Comparison of ENCODE assay signal across 19 cellular contexts in the genomic region with DNA sequence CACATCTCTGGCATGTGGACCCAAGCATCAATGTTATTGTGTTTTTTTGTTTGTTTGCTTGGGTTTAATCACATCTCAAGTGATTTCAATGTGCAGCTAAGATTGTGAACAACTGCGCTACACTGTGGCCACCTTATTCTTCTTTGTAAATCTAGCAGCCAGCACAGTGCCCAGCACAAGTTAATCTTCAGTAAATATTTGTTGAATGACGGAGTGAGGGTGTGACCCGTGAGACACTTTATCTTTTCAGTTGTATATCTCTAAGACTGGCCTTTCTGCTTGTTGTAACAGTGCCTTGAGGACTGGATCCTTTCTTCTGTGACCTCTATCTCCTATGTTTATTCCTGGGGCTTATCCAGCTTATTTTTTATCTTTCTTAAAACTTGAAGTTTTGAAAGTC. TPM values are rescaled to one million over a fixed set of nuclear protein-coding genes. Genes with fewer than 3 reads are reported as not detected.
DNase-seq lines count a peak whose midpoint lies in the region; ATAC-seq, FAIRE-seq and TF ChIP-seq lines count a peak whose summit lies in the region.
"Had no signal": no experiment of that assay in that cellular context is flagged by ENCODE, and none has a peak within 500 bp of the region (broad histone marks: within the 10 kb centered on the region; RNA-seq: fewer than 3 reads in every experiment).

No MANE protein-coding gene starts in this region.

- ATAC-seq in Panc1 (peak; percentile 67), GM19035 (IDR thresholded peaks at IDR 0.05; ENCODE audit: unreplicated experiment) (no peak)
- ATAC-seq in naive thymus-derived CD4-positive, alpha-beta T cell: no peak
- ATAC-seq: heart right ventricle had no signal

- no peak overlapping the region for H3K27ac Mint-ChIP-seq in naive thymus-derived CD4-positive, alpha-beta T cell
- H3K27ac Mint-ChIP-seq: activated naive CD4-positive, alpha-beta T cell treated with anti-CD3 and anti-CD28 coated beads for 36 hours had no signal

- dilution Hi-C loops in keratinocyte (cut with MboI; ENCODE audit: extremely low pct_ligation_motif_present, low sequenced_read_pairs): no loop called here

- H3K4me2 ChIP-seq in GM23248 (ENCODE audit: unreplicated experiment) (peak overlapping the region; percentile 40), keratinocyte (ENCODE audit: control insufficient read depth, extremely low read depth, insufficient read depth, low read depth, low read length) (peak overlapping the region; percentile 81), smooth muscle cell (peak overlapping the region; percentile 65)
- H3K4me2 ChIP-seq: BLaER1 had no signal

- peaks cover 2% of the 10 kb centered on the region for H3K9me1 ChIP-seq in keratinocyte (ENCODE audit: control insufficient read depth, extremely low read depth, insufficient read depth, low read length)

- TF ChIP-seq CTCF in Panc1 (IDR thresholded peaks at IDR 0.05) (no peak), keratinocyte (optimal IDR thresholded peaks at IDR 0.05 in 1 of 3, IDR thresholded peaks at IDR 0.05 in 1 of 3, conservative IDR thresholded peaks at IDR 0.05 in 1 of 3; ENCODE audit: extremely low read depth in 1 of 3, insufficient read depth in 2 of 3, low read length in 3 of 3) (no peak), smooth muscle cell (IDR thresholded peaks at IDR 0.05; ENCODE audit: borderline replicate concordance, insufficient read depth, poor library complexity, severe bottlenecking) (no peak)

- H3K79me2 ChIP-seq in GM23248 (ENCODE audit: insufficient read depth): no peaks in the 10 kb centered on the region
- H3K79me2 ChIP-seq in keratinocyte (ENCODE audit: control insufficient read depth, insufficient read depth, low read length): peaks cover 24% of the 10 kb centered on the region
- H3K79me2 ChIP-seq in smooth muscle cell (ENCODE audit: low read depth): no peaks in the 10 kb centered on the region

- CTCF ChIA-PET in Panc1 (lab: Charles Lee): no interaction called here
- CTCF ChIA-PET in naive thymus-derived CD4-positive, alpha-beta T cell (lab: Charles Lee): no interaction called here

- H3K4me1 ChIP-seq in GM23248 (ENCODE audit: insufficient read depth) (peaks cover 55% of the 10 kb centered on the region), Panc1 (ENCODE audit: control insufficient read depth, insufficient read depth, low read length) (peaks cover 21% of the 10 kb centered on the region), keratinocyte (ENCODE audit: control insufficient read depth, extremely low read depth, insufficient read depth, low read length) (peaks cover 59% of the 10 kb centered on the region), smooth muscle cell (ENCODE audit: low read depth) (peaks cover 8% of the 10 kb centered on the region)
- no peaks in the 10 kb centered on the region for H3K4me1 ChIP-seq in naive thymus-derived CD4-positive, alpha-beta T cell (ENCODE audit: control insufficient read depth in 2 of 2, insufficient read depth in 2 of 2, low read length in 2 of 2)

- peaks cover 0 to 3% (median 0%) of the 10 kb centered on the region in 11 donors for H3K9me3 Mint-ChIP-seq in naive thymus-derived CD4-positive, alpha-beta T cell
- H3K9me3 Mint-ChIP-seq: activated naive CD4-positive, alpha-beta T cell treated with anti-CD3 and anti-CD28 coated beads for 36 hours had no signal

- H3K4me3 ChIP-seq in GM23248 (no peak overlapping the region), Panc1 (ENCODE audit: low read depth in 2 of 2, low read length in 2 of 2) (no peak overlapping the region), keratinocyte (ENCODE audit: control insufficient read depth in 2 of 3, extremely low read depth in 1 of 3, insufficient read depth in 2 of 3, low read depth in 1 of 3, low read length in 3 of 3) (peak overlapping the region in 1 of 3 experiments; percentile 42), smooth muscle cell (no peak overlapping the region)
- no peak overlapping the region for H3K4me3 ChIP-seq in naive thymus-derived CD4-positive, alpha-beta T cell (ENCODE audit: low read length)
- H3K4me3 ChIP-seq: BLaER1, coronary artery, heart right ventricle, skin epidermis, thoracic aorta had no signal

- H3K27me3 ChIP-seq in GM23248 (replicated peaks; ENCODE audit: insufficient read depth) (no peaks in the 10 kb centered on the region), Panc1 (ENCODE audit: control insufficient read depth, insufficient read depth, low read length) (no peaks in the 10 kb centered on the region), keratinocyte (ENCODE audit: control insufficient read depth, extremely low read depth, insufficient read depth, low read length) (no peaks in the 10 kb centered on the region), smooth muscle cell (ENCODE audit: low read depth) (no peaks in the 10 kb centered on the region)
- H3K27me3 ChIP-seq in naive thymus-derived CD4-positive, alpha-beta T cell (ENCODE audit: control insufficient read depth in 2 of 2, insufficient read depth in 2 of 2, low read length in 2 of 2): no peaks in the 10 kb centered on the region
- H3K27me3 ChIP-seq: heart right ventricle had no signal

- no TSS peak for BruUV-seq in Panc1 (replicated peaks; lab: Mats Ljungman, UMichigan)

- H3K27me3 Mint-ChIP-seq in naive thymus-derived CD4-positive, alpha-beta T cell: peaks cover 57 to 71% (median 65%) of the 10 kb centered on the region in 5 donors

- H3K9ac ChIP-seq in GM23248 (no peak overlapping the region), keratinocyte (ENCODE audit: control insufficient read depth, extremely low read depth, insufficient read depth, low read length) (peak overlapping the region; percentile 77), smooth muscle cell (ENCODE audit: low read depth) (peak overlapping the region; percentile 40)
- H3K9ac ChIP-seq: BLaER1 had no signal

- peaks cover 47% of the 10 kb centered on the region for H3F3A ChIP-seq in GM23248 (ENCODE audit: insufficient read depth)
- H3F3A ChIP-seq in smooth muscle cell (ENCODE audit: low read depth): peaks cover 3% of the 10 kb centered on the region

- no peak overlapping the region for H2AFZ ChIP-seq in GM23248
- H2AFZ ChIP-seq in keratinocyte (ENCODE audit: control insufficient read depth, low read length): no peak overlapping the region
- no peak overlapping the region for H2AFZ ChIP-seq in smooth muscle cell (ENCODE audit: low read depth)

- H3K36me3 ChIP-seq in GM23248 (ENCODE audit: low read depth): no peaks in the 10 kb centered on the region
- H3K36me3 ChIP-seq in Panc1 (ENCODE audit: control insufficient read depth, insufficient read depth, low read length): no peaks in the 10 kb centered on the region
- H3K36me3 ChIP-seq in keratinocyte (ENCODE audit: control insufficient read depth in 2 of 2, extremely low read depth in 1 of 2, insufficient read depth in 2 of 2, low read length in 2 of 2): peaks cover 9 to 19% of the 10 kb centered on the region in 2 experiments
- H3K36me3 ChIP-seq in smooth muscle cell (ENCODE audit: low read depth): no peaks in the 10 kb centered on the region
- H3K36me3 ChIP-seq in naive thymus-derived CD4-positive, alpha-beta T cell (ENCODE audit: control insufficient read depth in 2 of 3, insufficient read depth in 3 of 3, low read length in 3 of 3): no peaks in the 10 kb centered on the region
- H3K36me3 ChIP-seq: BLaER1, heart right ventricle, thoracic aorta had no signal

- H3K27ac ChIP-seq in GM23248: peak overlapping the region; percentile 75
- H3K27ac ChIP-seq in Panc1 (ENCODE audit: low read length): no peak overlapping the region
- peak overlapping the region; percentile 99 for H3K27ac ChIP-seq in keratinocyte (ENCODE audit: control insufficient read depth, insufficient read depth, low read length)
- peak overlapping the region; percentile 93 for H3K27ac ChIP-seq in smooth muscle cell (ENCODE audit: low read depth)
- no peak overlapping the region for H3K27ac ChIP-seq in naive thymus-derived CD4-positive, alpha-beta T cell (ENCODE audit: low read depth, low read length)
- H3K27ac ChIP-seq: BLaER1, coronary artery, heart right ventricle, thoracic aorta had no signal

- DNase-seq in GM23248: peak; percentile 34
- no peak for DNase-seq in Panc1 (ENCODE audit: low read depth, low spot score)
- no peak for DNase-seq in keratinocyte (ENCODE audit: low read depth, low spot score)
- DNase-seq in smooth muscle cell (lab: John Stamatoyannopoulos, UW; ENCODE audit: unreplicated experiment): no peak
- no peak for DNase-seq in naive thymus-derived CD4-positive, alpha-beta T cell
- no peak for DNase-seq in NOMO-1 treated with dmso at 0.1 percent for 144 hours (lab: John Stamatoyannopoulos, UW; ENCODE audit: unreplicated experiment)
- DNase-seq: activated CD4-positive, alpha-beta T cell treated with anti-CD3 and anti-CD28 coated beads for 4 hours; activated CD8-positive, alpha-beta memory T cell treated with anti-CD3 and anti-CD28 coated beads, Interleukin-2, amount 50 U/mL, for 48 hours; activated naive CD4-positive, alpha-beta T cell treated with anti-CD3 and anti-CD28 coated beads for 36 hours; heart right ventricle; kidney; NCI-H1694; NCI-H446; occipital lobe had no signal

- no peaks in the 10 kb centered on the region for H4K20me1 ChIP-seq in GM23248 (ENCODE audit: insufficient read depth)
- no peaks in the 10 kb centered on the region for H4K20me1 ChIP-seq in keratinocyte (ENCODE audit: control insufficient read depth, extremely low read depth, insufficient read depth, low read length)
- H4K20me1 ChIP-seq in smooth muscle cell (ENCODE audit: low read depth): no peaks in the 10 kb centered on the region
- H4K20me1 ChIP-seq: BLaER1 had no signal

- intact Hi-C loops in Panc1 (cut with micrococcal nuclease; ENCODE audit: unreplicated experiment): no loop called here
- intact Hi-C loops in naive thymus-derived CD4-positive, alpha-beta T cell (cut with micrococcal nuclease): no loop called here

- peak; percentile 64 for FAIRE-seq in keratinocyte (lab: Jason Lieb, UNC)
- FAIRE-seq: kidney had no signal

- H3K9me3 ChIP-seq in GM23248 (ENCODE audit: low read depth): no peaks in the 10 kb centered on the region
- no peaks in the 10 kb centered on the region for H3K9me3 ChIP-seq in Panc1 (ENCODE audit: control insufficient read depth, insufficient read depth, low read depth, low read length)
- H3K9me3 ChIP-seq in keratinocyte (ENCODE audit: control insufficient read depth, low read depth, low read length): no peaks in the 10 kb centered on the region
- no peaks in the 10 kb centered on the region for H3K9me3 ChIP-seq in smooth muscle cell (replicated peaks; ENCODE audit: low read depth)
- H3K9me3 ChIP-seq in naive thymus-derived CD4-positive, alpha-beta T cell (ENCODE audit: control insufficient read depth in 2 of 3, low read length in 3 of 3): no peaks in the 10 kb centered on the region
- H3K9me3 ChIP-seq: BLaER1, heart right ventricle, thoracic aorta had no signal

- H3K4me1 Mint-ChIP-seq in naive thymus-derived CD4-positive, alpha-beta T cell: peaks cover under 1 to 5% (median 4%) of the 10 kb centered on the region in 7 donors

- H3K36me3 Mint-ChIP-seq in naive thymus-derived CD4-positive, alpha-beta T cell: no peaks in the 10 kb centered on the region

- in situ Hi-C loops in GM23248 (cut with MboI) (no loop called here), Panc1 (cut with HindIII; ENCODE audit: low pct_unique_long_range_greater_than_20kb, low sequenced_read_pairs) (no loop called here)

- no peaks in the 10 kb centered on the region for H3K9me2 ChIP-seq in GM23248 (ENCODE audit: insufficient read depth)

- WGBS in GM23248 (ENCODE audit: low coverage in 1 of 2, low lambda C conversion rate in 2 of 2, missing lambda C conversion rate in 2 of 2), 2 experiments: 39 to 48% methylated on average over 3 of the region's 3 CpGs
- 8% methylated on average over 3 of the region's 3 CpGs for whole genome bisulfite sequencing in smooth muscle cell (ENCODE audit: low lambda C conversion rate)

- POLR2A ChIA-PET in Panc1 (lab: Charles Lee): no interaction called here
- POLR2A ChIA-PET in naive thymus-derived CD4-positive, alpha-beta T cell (lab: Charles Lee): no interaction called here

- no peak overlapping the region for H3K4me3 Mint-ChIP-seq in naive thymus-derived CD4-positive, alpha-beta T cell
- H3K4me3 Mint-ChIP-seq: activated naive CD4-positive, alpha-beta T cell treated with anti-CD3 and anti-CD28 coated beads for 36 hours had no signal

RNA-seq across cellular contexts. Expression of a gene that starts 21.4 kb away (rescaled TPM):
- total RNA-seq in GM23248 (2014; rRNA removed; shearing (Covaris generic)): 50.8 and 55.9 TPM in 2 replicates
- polyA plus RNA-seq in GM23248 (2016; fragmentation: Nextera tagmentation; extraction: Ambion mirVana) (21.8 and 22.3 TPM in 2 replicates), keratinocyte (62.4 to 110 TPM (median 86.5 TPM) in 3 replicates), smooth muscle cell (23.4 and 23.8 TPM in 2 replicates)
- total RNA-seq in Panc1 (2021; ENCODE audit: unreplicated experiment) (16.0 TPM), smooth muscle cell (61.0 and 63.5 TPM in 2 replicates)
- 9.2 TPM for polyA plus RNA-seq in Panc1 (2012; ENCODE audit: insufficient read length)
- polyA plus RNA-seq in keratinocyte (2011; ENCODE audit: low read depth): 28.9 TPM
- polyA plus RNA-seq in keratinocyte (2011; cell fraction: cytosol; rRNA removed): 58.9 and 89.6 TPM in 2 replicates
- 149 and 163 TPM in 2 replicates for polyA plus RNA-seq in keratinocyte (2011; cell fraction: nucleus; rRNA removed)
- 31.6 and 98.4 TPM in 2 replicates for polyA plus RNA-seq in keratinocyte (2012; ENCODE audit: low replicate concordance)
- 140 to 193 TPM (median 155 TPM) in 3 replicates for polyA minus RNA-seq in keratinocyte
- polyA minus RNA-seq in keratinocyte (2011; cell fraction: cytosol; rRNA and poly(A)+ RNA removed): 103 TPM
- polyA minus RNA-seq in keratinocyte (2011; cell fraction: nucleus; rRNA and poly(A)+ RNA removed): 195 and 328 TPM in 2 replicates
- total RNA-seq in naive thymus-derived CD4-positive, alpha-beta T cell: 1 to 10 TPM in 1 of 5 experiments, under 1 TPM in 3, not detected in 1; 0.05 to 6.3 (median 0.39) TPM
- polyA plus RNA-seq in naive thymus-derived CD4-positive, alpha-beta T cell: under 1 TPM in 1 of 2 donors, not detected in 1; 0.07 TPM

Comparison
In these comparisons a context has a peak if more than half of its experiments do, and no peak if none do; other contexts are left out.
1. H3K27ac ChIP-seq: peak in GM23248 (single experiment), keratinocyte (single experiment) and smooth muscle cell (single experiment); none in Panc1 (single experiment) and naive thymus-derived CD4-positive, alpha-beta T cell (single experiment).
2. Peak in every context shown above with its lines, with median percentiles within 50 percentile points of each other: H3K4me2 ChIP-seq.